Comparison of ENCODE assay signal across 19 cellular contexts in the genomic region with DNA sequence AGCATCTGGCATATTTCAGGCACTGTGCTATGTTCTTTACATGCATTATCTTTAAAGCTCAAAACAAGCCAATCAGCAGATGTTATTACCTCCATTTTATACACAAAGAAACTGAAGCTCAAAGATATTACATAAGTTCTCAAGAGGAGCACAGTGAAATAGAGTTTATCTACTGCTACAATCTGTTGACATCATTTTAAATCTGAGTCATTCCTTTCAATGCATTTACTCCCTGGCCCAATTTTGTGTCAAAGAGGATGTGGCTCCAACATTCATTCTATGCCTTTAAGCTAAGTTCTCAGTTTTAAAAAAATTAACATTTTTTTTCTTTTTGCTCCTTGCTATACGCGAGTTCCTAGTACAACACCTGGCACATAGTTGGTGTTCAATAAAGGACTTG.
"Had no signal": no experiment of that assay in that cellular context is flagged by ENCODE, and none has a peak within 500 bp of the region (broad histone marks: within the 10 kb centered on the region; RNA-seq: fewer than 3 reads in every experiment).

No MANE protein-coding gene starts in this region.

- H3K4me3 ChIP-seq: lung, smooth muscle cell, testis had no signal

- DNase-seq: activated CD4-positive, alpha-beta T cell treated with anti-CD3 and anti-CD28 coated beads, Interleukin-2, amount 50 U/mL, for 1 hour; activated CD4-positive, CD25-positive, alpha-beta regulatory T cell treated with anti-CD3 and anti-CD28 coated beads, Interleukin-2, amount 50 U/mL, for 72 hours; activated CD8-positive, alpha-beta memory T cell treated with anti-CD3 and anti-CD28 coated beads, Interleukin-2, amount 50 U/mL, for 4 hours; activated effector memory CD4-positive, alpha-beta T cell treated with Interleukin-2 at 50 U/mL for 16 hours; activated naive CD4-positive, alpha-beta T cell treated with anti-CD3 and anti-CD28 coated beads, Interleukin-2, amount 10 ng/mL, durations not matched to agents 7 days and 5 days; activated naive CD8-positive, alpha-beta T cell treated with anti-CD3 and anti-CD28 coated beads, Interleukin-2, amount 50 U/mL, for 24 hours; activated T-cell treated with anti-CD3 and anti-CD28 coated beads, Interleukin-2, amount 50 U/mL, for 48 hours; aorta; effector memory CD8-positive, alpha-beta T cell; foreskin fibroblast; hypothalamus; islet precursor cell; midbrain; stimulated activated CD4-positive, alpha-beta T cell treated with anti-CD3 and anti-CD28 coated beads, Interleukin-4, amount 100 ng/mL, for 1 hour; testis had no signal

- H2AFZ ChIP-seq: parathyroid adenoma had no signal

- H3K79me2 ChIP-seq: parathyroid adenoma had no signal

- H3K4me2 ChIP-seq: smooth muscle cell had no signal

- H3K4me1 ChIP-seq: parathyroid adenoma, testis had no signal

- H3K9me3 ChIP-seq: testis had no signal

- H3K27me3 ChIP-seq: testis had no signal

- H3K27ac ChIP-seq: parathyroid adenoma, testis, VCaP had no signal

- H3K9ac ChIP-seq: parathyroid adenoma had no signal
